ENCODE assay signal across 8 cellular contexts in genomic region chr14:77097689-77098469, GRCh38. TPM values are rescaled to one million over a fixed set of nuclear protein-coding genes. Genes with fewer than 3 reads are reported as not detected.
DNase-seq lines count a peak whose midpoint lies in the region; ATAC-seq, FAIRE-seq and TF ChIP-seq lines count a peak whose summit lies in the region.

Gene CIPC (plus strand): TSS chr14:77098258. CDS start chr14:77105709, 7,451 bp downstream.

- CTCF ChIA-PET in Calu3 (lab: Charles Lee) = interaction anchor here (0.5 to 2.3 kb wide), 9 partner anchors 26 to 285 kb away, joined by 3 to 10 read pairs (median 6); partner anchors contain the start of gene ANGEL1

- peak; percentile 98 for DNase-seq in Calu3
- peak; percentile 99 for DNase-seq in activated CD8-positive, alpha-beta memory T cell treated with anti-CD3 and anti-CD28 coated beads, Interleukin-2, amount 50 U/mL, for 4 hours
- peak; percentile 99 for DNase-seq in stimulated activated CD8-positive, alpha-beta memory T cell treated with anti-CD3 and anti-CD28 coated beads, Interleukin-15, amount 100 ng/mL, for 4 hours (ENCODE audit: low read depth in 2 of 2)

- H3K79me2 ChIP-seq in OCI-LY1 (ENCODE audit: insufficient read depth, low read length) = peaks cover 12% of the 10 kb centered on the region; the same call in 1 of the 2 replicates

- H3K4me1 ChIP-seq in HUES64 (ENCODE audit: insufficient read depth, low read length) = peaks cover 19% of the 10 kb centered on the region
- H3K4me1 ChIP-seq in OCI-LY1 (ENCODE audit: insufficient read depth, low read length, severe bottlenecking) = peaks cover 52% of the 10 kb centered on the region
- H3K4me1 ChIP-seq in mesodermal cell (ENCODE audit: control insufficient read depth, insufficient read depth, low read length, poor library complexity, severe bottlenecking) = peaks cover 19% of the 10 kb centered on the region

- peak within 1 kb of the TSS; percentile 94 for H3K27ac Mint-ChIP-seq in Calu3 (ENCODE audit: unreplicated experiment)

- peak within 1 kb of the TSS; percentile 93 for H3K4me2 ChIP-seq in OCI-LY1 (ENCODE audit: low read length)

- H3K27ac ChIP-seq in HUES64 (ENCODE audit: low read depth, low read length) (peak within 1 kb of the TSS; percentile 90), OCI-LY1 (ENCODE audit: low read depth, low read length, poor library complexity, severe bottlenecking) (peak within 1 kb of the TSS; percentile 81), mesodermal cell (ENCODE audit: low read depth, low read length, severe bottlenecking) (peak within 1 kb of the TSS; percentile 95)

- peak within 1 kb of the TSS; percentile 97 for H3K4me3 Mint-ChIP-seq in Calu3 (ENCODE audit: low read depth, unreplicated experiment)

- H3K27me3 Mint-ChIP-seq in Calu3 (ENCODE audit: unreplicated experiment) = no peaks in the 10 kb centered on the region

- FAIRE-seq in endometrium (lab: Jason Lieb, UNC) = peak; percentile 87

- BruUV-seq in Calu3 (replicated peaks; lab: Mats Ljungman, UMichigan) = no TSS peak

- H3K4me3 ChIP-seq in HUES64 (ENCODE audit: low read length) (peak within 1 kb of the TSS; percentile 97), OCI-LY1 (ENCODE audit: low read depth, low read length, poor library complexity, severe bottlenecking) (peak within 1 kb of the TSS; percentile 77), mesodermal cell (ENCODE audit: extremely low read depth, insufficient read depth, low read length, poor library complexity, severe bottlenecking) (peak within 1 kb of the TSS; percentile 82)

- no peaks in the 10 kb centered on the region for H4K20me1 ChIP-seq in OCI-LY1 (ENCODE audit: insufficient read depth, low read length)

- peak; percentile 87 for ATAC-seq in GM21447 (IDR thresholded peaks at IDR 0.05; ENCODE audit: unreplicated experiment)

- H3K9me3 ChIP-seq in HUES64 (ENCODE audit: insufficient read depth, low read depth, low read length) (no peaks in the 10 kb centered on the region), OCI-LY1 (ENCODE audit: low read length) (no peaks in the 10 kb centered on the region), mesodermal cell (ENCODE audit: control insufficient read depth, low read length) (no peaks in the 10 kb centered on the region)

- no peak within 1 kb of the TSS for H2AFZ ChIP-seq in OCI-LY1 (ENCODE audit: low read length)

- H3K4me1 Mint-ChIP-seq in Calu3 (ENCODE audit: low read depth, unreplicated experiment) = peaks cover 45% of the 10 kb centered on the region

- H3K36me3 ChIP-seq in HUES64 (ENCODE audit: insufficient read depth, low read length) (no peaks in the 10 kb centered on the region), OCI-LY1 (ENCODE audit: insufficient read depth, low read length) (peaks cover 5% of the 10 kb centered on the region; the same call in 1 of the 2 replicates), mesodermal cell (ENCODE audit: control insufficient read depth, insufficient read depth, low read length) (no peaks in the 10 kb centered on the region)

- H3F3A ChIP-seq in OCI-LY1 (ENCODE audit: insufficient read depth, low read length) = 0 out of 2 replicates have a peak, but pooled peaks cover 5% of the 10 kb centered on the region

- TF ChIP-seq CTCF in Calu3 (IDR thresholded peaks at IDR 0.05; ENCODE audit: unreplicated experiment) (no peak), OCI-LY1 (IDR thresholded peaks at IDR 0.05; ENCODE audit: low read length) (no peak)

- H3K9me3 Mint-ChIP-seq in Calu3 (ENCODE audit: low read depth, unreplicated experiment) = no peaks in the 10 kb centered on the region

- WGBS in HUES64 = under 1% methylated on average over 84 of the region's 84 CpGs
- 0 to 1% methylated on average over 58 to 81 of the region's 84 CpGs for WGBS in mesodermal cell (ENCODE audit: insufficient coverage in 2 of 2), 2 experiments

- intact Hi-C loops in Calu3 (cut with micrococcal nuclease; ENCODE audit: unreplicated experiment) = no loop called here

- H3K36me3 Mint-ChIP-seq in Calu3 (ENCODE audit: insufficient read depth, unreplicated experiment) = peaks cover 21% of the 10 kb centered on the region

- H3K9ac ChIP-seq in HUES64 (ENCODE audit: low read depth, low read length) (peak within 1 kb of the TSS; percentile 92), OCI-LY1 (ENCODE audit: low read length) (peak within 1 kb of the TSS; percentile 85)

- no peaks in the 10 kb centered on the region for H3K9me2 ChIP-seq in OCI-LY1 (ENCODE audit: low read depth, low read length)

- no peaks in the 10 kb centered on the region for H3K27me3 ChIP-seq in HUES64 (ENCODE audit: insufficient read depth, low read length)
- no peaks in the 10 kb centered on the region for H3K27me3 ChIP-seq in OCI-LY1 (ENCODE audit: insufficient read depth, low read length)

RNA-seq across cellular contexts. Expression of gene CIPC, which starts in this region (rescaled TPM):
- 16.5 and 18.9 TPM in 2 replicates for total RNA-seq in Calu3 (2022)
- 17.7 TPM for polyA plus RNA-seq in HUES64 (2013, experiment 1 of 2)
- 16.9 TPM for polyA plus RNA-seq in HUES64 (2013, experiment 2 of 2)
- 11.6 TPM for polyA plus RNA-seq in mesodermal cell (2013, experiment 1 of 2)
- 12.0 TPM for polyA plus RNA-seq in mesodermal cell (2013, experiment 2 of 2)

Comparison
In these comparisons a context has a peak if more than half of its experiments do, and no peak if none do; other contexts are left out.
1. Peak in every context shown above with its lines: DNase-seq, ATAC-seq, H3K4me3 ChIP-seq and H3K27ac ChIP-seq.